ENCODE assay signal across 36 cellular contexts in the genomic region with DNA sequence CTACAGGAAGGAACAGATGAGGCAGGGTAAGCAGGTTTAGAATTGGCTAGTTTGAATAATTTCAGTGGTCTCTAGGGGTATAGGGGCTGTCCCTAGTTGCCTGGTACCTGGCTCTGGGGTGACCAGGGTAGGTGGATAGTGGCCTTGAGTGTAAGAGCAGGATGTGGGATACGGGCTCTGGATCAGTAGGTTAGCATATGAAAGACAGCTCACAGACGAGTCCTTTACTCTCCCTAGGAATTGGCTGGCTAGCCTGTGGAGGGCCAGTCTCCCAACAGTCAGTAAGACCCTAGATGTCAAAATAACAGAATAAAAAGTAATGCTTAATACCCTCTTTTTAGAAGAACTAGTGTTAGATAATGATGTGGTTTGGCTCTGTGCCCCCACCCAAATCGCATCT. TPM values are rescaled to one million over a fixed set of nuclear protein-coding genes. Genes with fewer than 3 reads are reported as not detected.
"Had no signal": no experiment of that assay in that cellular context is flagged by ENCODE, and none has a peak within 500 bp of the region (broad histone marks: within the 10 kb centered on the region; RNA-seq: fewer than 3 reads in every experiment).

No MANE protein-coding gene starts in this region.

- DNase-seq: activated CD4-positive, alpha-beta memory T cell treated with anti-CD3 and anti-CD28 coated beads for 36 hours; activated CD4-positive, alpha-beta T cell treated with anti-CD3 and anti-CD28 coated beads for 36 hours; activated CD4-positive, alpha-beta T cell treated with anti-CD3 and anti-CD28 coated beads, Interleukin-2, amount 10 ng/mL, durations not matched to agents 24 days and 14 days; activated CD4-positive, CD25-positive, alpha-beta regulatory T cell; activated CD4-positive, CD25-positive, alpha-beta regulatory T cell treated with anti-CD3 and anti-CD28 coated beads, Interleukin-2, amount 50 U/mL, for 72 hours; activated CD8-positive, alpha-beta memory T cell treated with anti-CD3 and anti-CD28 coated beads, Interleukin-2, amount 10 ng/mL, durations not matched to agents 7 days and 5 days; activated CD8-positive, alpha-beta memory T cell treated with anti-CD3 and anti-CD28 coated beads, Interleukin-2, amount 50 U/mL, for 4 hours; activated CD8-positive, alpha-beta T cell treated with anti-CD3 and anti-CD28 coated beads, Interleukin-2, amount 10 ng/mL, durations not matched to agents 7 days and 5 days; activated effector memory CD4-positive, alpha-beta T cell treated with anti-CD3 and anti-CD28 coated beads, Interleukin-2, amount 50 U/mL, for 16 hours; activated naive CD4-positive, alpha-beta T cell treated with anti-CD3 and anti-CD28 coated beads for 36 hours; activated naive CD8-positive, alpha-beta T cell treated with anti-CD3 and anti-CD28 coated beads for 36 hours; activated naive CD8-positive, alpha-beta T cell treated with anti-CD3 and anti-CD28 coated beads, Interleukin-2, amount 50 U/mL, for 24 hours; activated T-cell treated with anti-CD3 and anti-CD28 coated beads, Interleukin-2, amount 50 U/mL, for 1 hour; activated T-cell treated with anti-CD3 and anti-CD28 coated beads, Interleukin-2, amount 50 U/mL, for 48 hours; adrenal gland; amygdala; aorta; body of pancreas; caudate nucleus; cortex of kidney; dermis blood vessel endothelial cell; effector CD4-positive, alpha-beta T cell; effector memory CD8-positive, alpha-beta T cell; foreskin fibroblast; head of caudate nucleus; T-helper 1 cell; T-helper 17 cell; T1000; WERI-Rb-1 had no signal

- H3K4me1 ChIP-seq: adrenal gland, body of pancreas had no signal

- H3K27me3 ChIP-seq: adrenal gland, body of pancreas had no signal

- H3K9me3 ChIP-seq: adrenal gland, body of pancreas had no signal

- H3K36me3 ChIP-seq: adrenal gland, WERI-Rb-1 had no signal

- H3K27ac ChIP-seq: adrenal gland, body of pancreas, epithelial cell of prostate, WERI-Rb-1 had no signal

- H3K4me3 ChIP-seq: adrenal gland, body of pancreas had no signal

RNA-seq across cellular contexts. Expression of a gene that starts 16.6 kb away (rescaled TPM):
- total RNA-seq: activated CD4-positive, alpha-beta memory T cell treated with anti-CD3 and anti-CD28 coated beads for 36 hours; activated CD4-positive, alpha-beta T cell treated with anti-CD3 and anti-CD28 coated beads for 36 hours; activated CD4-positive, alpha-beta T cell treated with anti-CD3 and anti-CD28 coated beads, Interleukin-2, amount 10 ng/mL, durations not matched to agents 24 days and 14 days; activated CD8-positive, alpha-beta memory T cell treated with anti-CD3 and anti-CD28 coated beads for 36 hours; activated CD8-positive, alpha-beta memory T cell treated with anti-CD3 and anti-CD28 coated beads, Interleukin-2, amount 10 ng/mL, durations not matched to agents 7 days and 5 days; activated CD8-positive, alpha-beta T cell treated with anti-CD3 and anti-CD28 coated beads, Interleukin-2, amount 10 ng/mL, durations not matched to agents 7 days and 5 days; activated naive CD4-positive, alpha-beta T cell treated with anti-CD3 and anti-CD28 coated beads for 36 hours; activated naive CD8-positive, alpha-beta T cell treated with anti-CD3 and anti-CD28 coated beads for 36 hours; activated T-helper 1 cell treated with anti-CD3 and anti-CD28 coated beads, Interleukin-12 subunit alpha, Interleukin-12 subunit beta, Interleukin-2, Interleukin-4 antibody, amounts not matched to agents 30 ng/mL and 10 ng/mL and 1 ng/mL, durations not matched to agents 14 hours and 24 hours and 36 hours; activated T-helper 2 cell treated with anti-CD3 and anti-CD28 coated beads, Interferon-gamma antibody, Interleukin-2, Interleukin-4, amounts not matched to agents 10 μg/mL and 5 μg/mL and 100 μg/mL, durations not matched to agents 14 hours and 24 hours and 36 hours; adrenal gland; aorta; chondrocyte; dermis blood vessel endothelial cell; endothelial cell of umbilical vein; frontal cortex; T-helper 17 cell had no signal
- polyA plus RNA-seq: endothelial cell of umbilical vein had no signal
